In genomic region chr10:101003639-101004206, GRCh38 we compare ENCODE assay signal across 17 cellular contexts.
"Had no signal": no experiment of that assay in that cellular context is flagged by ENCODE, and none has a peak within 500 bp of the region (broad histone marks: within the 10 kb centered on the region; RNA-seq: fewer than 3 reads in every experiment).

No MANE protein-coding gene starts in this region.

- H3K27me3 Mint-ChIP-seq: activated naive CD8-positive, alpha-beta T cell treated with anti-CD3 and anti-CD28 coated beads, Interleukin-2, amount 50 U/mL, for 24 hours had no signal

- DNase-seq: activated CD4-positive, alpha-beta T cell treated with anti-CD3 and anti-CD28 coated beads for 4 hours; activated CD8-positive, alpha-beta memory T cell treated with anti-CD3 and anti-CD28 coated beads, Interleukin-2, amount 50 U/mL, for 48 hours; activated CD8-positive, alpha-beta T cell treated with anti-CD3 and anti-CD28 coated beads, Interleukin-2, amount 10 ng/mL, durations not matched to agents 7 days and 5 days; activated naive CD4-positive, alpha-beta T cell treated with Interleukin-2 at 50 U/mL for 16 hours; activated naive CD8-positive, alpha-beta T cell treated with anti-CD3 and anti-CD28 coated beads, Interleukin-2, amount 50 U/mL, for 24 hours; dermis blood vessel endothelial cell; endodermal cell; erythroblast; immature natural killer cell; left colon; mammary epithelial cell; nephron progenitor cell; stimulated activated CD4-positive, alpha-beta T cell treated with anti-CD3 and anti-CD28 coated beads, Interleukin-15, amount 100 ng/mL, for 24 hours; stimulated activated CD4-positive, alpha-beta T cell treated with anti-CD3 and anti-CD28 coated beads, Interleukin-4, amount 100 ng/mL, for 24 hours; upper lobe of right lung had no signal

- H3K4me3 ChIP-seq: upper lobe of right lung had no signal

- ATAC-seq: activated CD8-positive, alpha-beta T cell treated with anti-CD3 and anti-CD28 coated beads, Interleukin-2, amount 10 ng/mL, durations not matched to agents 7 days and 5 days; activated naive CD8-positive, alpha-beta T cell treated with anti-CD3 and anti-CD28 coated beads, Interleukin-2, amount 50 U/mL, for 24 hours; left colon; SK-N-SH treated with all-trans-retinoic acid at 6 μM for 48 hours; upper lobe of right lung had no signal

- H3K9me3 ChIP-seq: upper lobe of right lung had no signal

- H3K27me3 ChIP-seq: upper lobe of right lung had no signal

- H3K27ac Mint-ChIP-seq: activated CD8-positive, alpha-beta T cell treated with anti-CD3 and anti-CD28 coated beads, Interleukin-2, amount 10 ng/mL, durations not matched to agents 7 days and 5 days; activated naive CD8-positive, alpha-beta T cell treated with anti-CD3 and anti-CD28 coated beads, Interleukin-2, amount 50 U/mL, for 24 hours; endodermal cell; immature natural killer cell; nephron progenitor cell; T-helper 1 cell treated with Interleukin-12 subunit alpha and Interleukin-12 subunit beta and Interleukin-4 antibody, amounts not matched to agents 30 μg/mL and 1 μg/mL, for 36 hours had no signal

- H3K4me3 Mint-ChIP-seq: activated CD8-positive, alpha-beta T cell treated with anti-CD3 and anti-CD28 coated beads, Interleukin-2, amount 10 ng/mL, durations not matched to agents 7 days and 5 days; activated naive CD8-positive, alpha-beta T cell treated with anti-CD3 and anti-CD28 coated beads, Interleukin-2, amount 50 U/mL, for 24 hours; endodermal cell; immature natural killer cell; nephron progenitor cell; T-helper 1 cell treated with Interleukin-12 subunit alpha and Interleukin-12 subunit beta and Interleukin-4 antibody, amounts not matched to agents 30 μg/mL and 1 μg/mL, for 36 hours had no signal

- H3K9me3 Mint-ChIP-seq: activated naive CD8-positive, alpha-beta T cell treated with anti-CD3 and anti-CD28 coated beads, Interleukin-2, amount 50 U/mL, for 24 hours; endodermal cell; immature natural killer cell; nephron progenitor cell; T-helper 1 cell treated with Interleukin-12 subunit alpha and Interleukin-12 subunit beta and Interleukin-4 antibody, amounts not matched to agents 30 μg/mL and 1 μg/mL, for 36 hours had no signal
